19 cellular contexts compared by ENCODE assay signal in the genomic region with DNA sequence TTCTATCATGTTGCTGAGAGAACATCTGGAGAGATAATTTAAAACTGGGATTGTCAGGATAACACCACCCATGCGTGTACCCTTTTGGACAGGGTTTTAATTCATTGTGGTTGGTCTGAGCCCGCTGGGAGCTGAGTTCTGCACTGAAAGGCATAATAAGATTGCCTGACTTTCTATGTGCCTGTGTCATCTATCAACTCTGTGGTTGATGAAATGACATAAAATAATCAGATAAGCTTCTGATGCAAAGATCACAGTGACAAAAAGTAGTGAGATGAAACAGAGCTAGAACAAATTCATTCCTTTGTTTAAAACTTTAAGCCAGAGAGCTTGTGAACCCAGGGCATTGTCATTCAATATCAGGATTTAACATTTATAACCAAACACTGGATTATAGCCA.
DNase-seq lines count a peak whose midpoint lies in the region; ATAC-seq, FAIRE-seq and TF ChIP-seq lines count a peak whose summit lies in the region.
"Had no signal": no experiment of that assay in that cellular context is flagged by ENCODE, and none has a peak within 500 bp of the region (broad histone marks: within the 10 kb centered on the region; RNA-seq: fewer than 3 reads in every experiment).

No MANE protein-coding gene starts in this region.

- TF ChIP-seq CTCF in SK-N-SH (IDR thresholded peaks at IDR 0.05) (no peak), H1 (IDR thresholded peaks at IDR 0.05; ENCODE audit: control extremely low read depth in 1 of 3, insufficient read depth in 1 of 3, low read depth in 1 of 3, low read length in 3 of 3) (no peak), neural progenitor cell (IDR thresholded peaks at IDR 0.05) (no peak)

- H3K4me2 ChIP-seq in SK-N-SH (no peak overlapping the region), H1 (ENCODE audit: insufficient read depth in 1 of 2, low read depth in 2 of 2, low read length in 2 of 2) (no peak overlapping the region), neural progenitor cell (peak overlapping the region; percentile 13)

- H3K9me3 ChIP-seq in SK-N-SH, result no peaks in the 10 kb centered on the region
- H3K9me3 ChIP-seq in H1 (ENCODE audit: insufficient read depth in 2 of 2, low read depth in 1 of 2, low read length in 1 of 2), result no peaks in the 10 kb centered on the region
- H3K9me3 ChIP-seq in neural progenitor cell (ENCODE audit: low read depth), result no peaks in the 10 kb centered on the region

- no peak overlapping the region for H3K4ac ChIP-seq in H1 (replicated peaks; ENCODE audit: insufficient read length, low read depth, low read length)

- H3K27me3 ChIP-seq in SK-N-SH (ENCODE audit: insufficient read depth), result no peaks in the 10 kb centered on the region
- H3K27me3 ChIP-seq in H1 (replicated peaks in 1 of 4; ENCODE audit: control insufficient read depth in 3 of 4, extremely low read depth in 1 of 4, insufficient read depth in 3 of 4, low read length in 3 of 4), result no peaks in the 10 kb centered on the region
- H3K27me3 ChIP-seq in neural progenitor cell, result no peaks in the 10 kb centered on the region

- WGBS in SK-N-SH (ENCODE audit: low lambda C conversion rate), result 23% methylated on average over 2 of the region's 2 CpGs
- 78% methylated on average over 2 of the region's 2 CpGs; no CpG with 5 or more reads in 1 of the 2 experiments for WGBS in H1 (ENCODE audit: extremely low coverage in 1 of 2, insufficient coverage in 1 of 2, insufficient read length in 1 of 2, insufficient replicate concordance in 2 of 2, low coverage in 1 of 2, low lambda C conversion rate in 2 of 2, missing lambda C conversion rate in 1 of 2), 2 experiments

- no peaks in the 10 kb centered on the region for H3K23me2 ChIP-seq in H1 (ENCODE audit: low read depth, low read length)

- POLR2A ChIA-PET in SK-N-SH (lab: Yijun Ruan, JAX) (no interaction called here), H1 (lab: Charles Lee; ENCODE audit: partially characterized antibody) (interaction anchor here (0.9 kb wide), 1 partner anchor 10 kb away, joined by 3 read pairs; no protein-coding TSS in a partner anchor)

- H2BK12ac ChIP-seq in H1 (ENCODE audit: low read depth, low read length), result no peak overlapping the region

- TF ChIP-seq POLR2A in H1 (IDR thresholded peaks at IDR 0.05; ENCODE audit: control extremely low read depth in 1 of 2, low read depth in 2 of 2, low read length in 2 of 2), result no peak

- no peak overlapping the region for H3K18ac ChIP-seq in H1 (ENCODE audit: extremely low read depth, low read length)

- TF ChIP-seq RAD21 in SK-N-SH (IDR thresholded peaks at IDR 0.05; ENCODE audit: low read length) (no peak), H1 (IDR thresholded peaks at IDR 0.05 in 1 of 2, conservative IDR thresholded peaks at IDR 0.05 in 1 of 2; ENCODE audit: low read depth in 2 of 2, low read length in 2 of 2) (no peak)

- H2BK5ac ChIP-seq in H1 (ENCODE audit: low read depth, low read length), result no peak overlapping the region

- TF ChIP-seq EP300 in SK-N-SH (IDR thresholded peaks at IDR 0.05; ENCODE audit: borderline replicate concordance in 1 of 2, low read depth in 1 of 2, low read length in 1 of 2) (peak; percentile 28 to 55; a peak in 1 of 4 replicates), H1 (IDR thresholded peaks at IDR 0.05; ENCODE audit: borderline replicate concordance in 1 of 2, low read depth in 2 of 2, low read length in 2 of 2) (no peak)

- H3K14ac ChIP-seq in H1 (ENCODE audit: insufficient read length), result no peak overlapping the region

- H4K20me1 ChIP-seq in SK-N-SH (ENCODE audit: insufficient read depth), result no peaks in the 10 kb centered on the region
- H4K20me1 ChIP-seq in H1 (replicated peaks in 1 of 2; ENCODE audit: control insufficient read depth in 1 of 2, insufficient read depth in 2 of 2, low read length in 2 of 2), result no peaks in the 10 kb centered on the region
- no peaks in the 10 kb centered on the region for H4K20me1 ChIP-seq in neural progenitor cell (ENCODE audit: low read depth)

- H3K4me1 Mint-ChIP-seq in activated T-cell treated with anti-CD3 and anti-CD28 coated beads, Interleukin-2, amount 50 U/mL, for 4 hours (ENCODE audit: low read depth), result no peaks in the 10 kb centered on the region
- peaks cover 18% of the 10 kb centered on the region for H3K4me1 Mint-ChIP-seq in neural progenitor cell
- H3K4me1 Mint-ChIP-seq: B cell; CD4-positive, alpha-beta memory T cell had no signal

- no peaks in the 10 kb centered on the region for H3K9me3 Mint-ChIP-seq in activated T-cell treated with anti-CD3 and anti-CD28 coated beads, Interleukin-2, amount 50 U/mL, for 4 hours
- H3K9me3 Mint-ChIP-seq in neural progenitor cell, result peaks cover 2% of the 10 kb centered on the region
- H3K9me3 Mint-ChIP-seq: CD4-positive, alpha-beta memory T cell; HFFc6 had no signal

- CTCF ChIA-PET in SK-N-SH (lab: Yijun Ruan, JAX), result no interaction called here
- CTCF ChIA-PET in H1 (lab: Charles Lee; ENCODE audit: partially characterized antibody), result no interaction called here

- H3K4me1 ChIP-seq in SK-N-SH (ENCODE audit: control insufficient read depth in 1 of 2, insufficient read depth in 2 of 2, low read depth in 1 of 2, low read length in 1 of 2), result peaks cover 0 to 13% of the 10 kb centered on the region in 2 experiments; a peak in 3 of 4 replicates
- H3K4me1 ChIP-seq in H1 (replicated peaks in 1 of 4; ENCODE audit: control insufficient read depth in 3 of 4, insufficient read depth in 4 of 4, low read length in 3 of 4), result peaks cover 3 to 8% (median 6%) of the 10 kb centered on the region in 4 experiments; a peak in 5 of 7 replicates
- H3K4me1 ChIP-seq in neural progenitor cell, result peaks cover 8% of the 10 kb centered on the region

- no peak for FAIRE-seq in H1 (lab: Jason Lieb, UNC)
- FAIRE-seq: GM12878, GM18507, HepG2, HTR-8/SVneo had no signal

- no peak overlapping the region for H2BK15ac ChIP-seq in H1 (ENCODE audit: low read length)

- no peak overlapping the region for H4K91ac ChIP-seq in H1 (replicated peaks; ENCODE audit: insufficient read length, low read length)

- no peak for DNase-seq in activated T-cell treated with anti-CD3 and anti-CD28 coated beads, Interleukin-2, amount 50 U/mL, for 4 hours
- DNase-seq in activated T-cell treated with anti-CD3 and anti-CD28 coated beads for 4 hours (no peak), SK-N-SH (no peak), H1 (ENCODE audit: low read depth in 1 of 2, low spot score in 2 of 2) (no peak), neural progenitor cell (ENCODE audit: low spot score) (no peak), nucleus accumbens (lab: John Stamatoyannopoulos, UW) (no peak), NCI-H2081 (lab: John Stamatoyannopoulos, UW) (no peak)
- DNase-seq in activated CD4-positive, alpha-beta T cell treated with anti-CD3 and anti-CD28 coated beads, Interleukin-2, amount 50 U/mL, for 4 hours, result no peak
- DNase-seq: CD4-positive, alpha-beta memory T cell; DMS79; GOT3; HCEC 1CT had no signal

- no peak overlapping the region for H3K9ac ChIP-seq in SK-N-SH
- H3K9ac ChIP-seq in H1 (replicated peaks in 1 of 4; ENCODE audit: extremely low read depth in 1 of 4, low read depth in 3 of 4, low read length in 3 of 4), result no peak overlapping the region; a peak in 1 of 7 replicates
- no peak overlapping the region for H3K9ac ChIP-seq in neural progenitor cell

- no peaks in the 10 kb centered on the region for H3K9me2 ChIP-seq in SK-N-SH

- H3K4me3 ChIP-seq in SK-N-SH (ENCODE audit: low read depth in 2 of 2, low read length in 1 of 2) (no peak overlapping the region), H1 (ENCODE audit: extremely low read depth in 1 of 4, insufficient read depth in 2 of 4, low read depth in 3 of 4, low read length in 4 of 4) (no peak overlapping the region), neural progenitor cell (no peak overlapping the region)
- H3K4me3 ChIP-seq: GM12878 had no signal

- ATAC-seq in activated T-cell treated with anti-CD3 and anti-CD28 coated beads, Interleukin-2, amount 50 U/mL, for 4 hours, result peak; percentile 21 to 34
- ATAC-seq: GM12878, HepG2 had no signal

- H3K27ac Mint-ChIP-seq in neural progenitor cell, result no peak overlapping the region
- H3K27ac Mint-ChIP-seq: B cell; CD4-positive, alpha-beta memory T cell had no signal

- H3K56ac ChIP-seq in H1 (replicated peaks; ENCODE audit: insufficient read length, low read depth, low read length), result no peak overlapping the region

- H3K79me2 ChIP-seq in SK-N-SH (ENCODE audit: insufficient read depth) (no peaks in the 10 kb centered on the region), H1 (ENCODE audit: control insufficient read depth in 1 of 2, insufficient read depth in 2 of 2, low read length in 2 of 2) (no peaks in the 10 kb centered on the region), neural progenitor cell (ENCODE audit: low read depth) (no peaks in the 10 kb centered on the region)

- no peak overlapping the region for H3K23ac ChIP-seq in H1 (ENCODE audit: insufficient read length)

- H3K4me3 Mint-ChIP-seq in activated T-cell treated with anti-CD3 and anti-CD28 coated beads, Interleukin-2, amount 50 U/mL, for 4 hours, result no peak overlapping the region
- no peak overlapping the region for H3K4me3 Mint-ChIP-seq in neural progenitor cell
- H3K4me3 Mint-ChIP-seq: B cell; CD4-positive, alpha-beta memory T cell; HFFc6 had no signal

- H3F3A ChIP-seq in SK-N-SH (replicated peaks; ENCODE audit: insufficient read depth) (no peaks in the 10 kb centered on the region), neural progenitor cell (ENCODE audit: low read depth) (peaks cover 3% of the 10 kb centered on the region)

- H2BK120ac ChIP-seq in H1 (replicated peaks; ENCODE audit: low read depth, low read length), result no peak overlapping the region

- H3K36me3 Mint-ChIP-seq in activated T-cell treated with anti-CD3 and anti-CD28 coated beads, Interleukin-2, amount 50 U/mL, for 4 hours (ENCODE audit: insufficient read depth), result no peaks in the 10 kb centered on the region
- H3K36me3 Mint-ChIP-seq in neural progenitor cell, result no peaks in the 10 kb centered on the region
- H3K36me3 Mint-ChIP-seq: CD4-positive, alpha-beta memory T cell had no signal

- no peak overlapping the region for H2AK5ac ChIP-seq in H1 (ENCODE audit: low read depth, low read length)

- H4K5ac ChIP-seq in H1 (ENCODE audit: insufficient read length, low read depth, low read length), result no peak overlapping the region

- H3K36me3 ChIP-seq in SK-N-SH (replicated peaks in 1 of 2; ENCODE audit: control insufficient read depth in 1 of 2, insufficient read depth in 2 of 2, low read length in 1 of 2), result no peaks in the 10 kb centered on the region
- no peaks in the 10 kb centered on the region for H3K36me3 ChIP-seq in H1 (ENCODE audit: control insufficient read depth in 2 of 4, insufficient read depth in 4 of 4, low read length in 3 of 4)
- no peaks in the 10 kb centered on the region for H3K36me3 ChIP-seq in neural progenitor cell

- H3K27ac ChIP-seq in SK-N-SH (ENCODE audit: low read depth in 2 of 2, low read length in 1 of 2) (peak overlapping the region; percentile 4 to 22; a peak in 1 of 4 replicates), H1 (ENCODE audit: low read depth, low read length) (no peak overlapping the region), neural progenitor cell (no peak overlapping the region)
- H3K27ac ChIP-seq: C4-2B had no signal

- H3K27me3 Mint-ChIP-seq in activated T-cell treated with anti-CD3 and anti-CD28 coated beads, Interleukin-2, amount 50 U/mL, for 4 hours (ENCODE audit: low read depth), result peaks cover 5% of the 10 kb centered on the region
- no peaks in the 10 kb centered on the region for H3K27me3 Mint-ChIP-seq in neural progenitor cell (ENCODE audit: insufficient read depth, low read depth)

- H4K8ac ChIP-seq in H1 (ENCODE audit: extremely low read depth, insufficient read depth, low read length), result no peak overlapping the region

- H2BK20ac ChIP-seq in H1 (ENCODE audit: low read length), result no peak overlapping the region

- no peaks in the 10 kb centered on the region for H3K79me1 ChIP-seq in H1 (ENCODE audit: low read depth, low read length)

- no peak overlapping the region for H2AFZ ChIP-seq in SK-N-SH (ENCODE audit: low read depth)
- H2AFZ ChIP-seq in H1 (ENCODE audit: low read length), result 0 out of 2 replicates have a peak overlapping the region, but pooled peaks have one; percentile 40
- no peak overlapping the region for H2AFZ ChIP-seq in neural progenitor cell (replicated peaks)

Comparison
In these comparisons a context has a peak if more than half of its experiments do, and no peak if none do; other contexts are left out.
1. H3K27ac ChIP-seq: peak in SK-N-SH (2 of 2); none in H1 (single experiment) and neural progenitor cell (single experiment).